Comparison of ENCODE assay signal across 15 cellular contexts in the genomic region with DNA sequence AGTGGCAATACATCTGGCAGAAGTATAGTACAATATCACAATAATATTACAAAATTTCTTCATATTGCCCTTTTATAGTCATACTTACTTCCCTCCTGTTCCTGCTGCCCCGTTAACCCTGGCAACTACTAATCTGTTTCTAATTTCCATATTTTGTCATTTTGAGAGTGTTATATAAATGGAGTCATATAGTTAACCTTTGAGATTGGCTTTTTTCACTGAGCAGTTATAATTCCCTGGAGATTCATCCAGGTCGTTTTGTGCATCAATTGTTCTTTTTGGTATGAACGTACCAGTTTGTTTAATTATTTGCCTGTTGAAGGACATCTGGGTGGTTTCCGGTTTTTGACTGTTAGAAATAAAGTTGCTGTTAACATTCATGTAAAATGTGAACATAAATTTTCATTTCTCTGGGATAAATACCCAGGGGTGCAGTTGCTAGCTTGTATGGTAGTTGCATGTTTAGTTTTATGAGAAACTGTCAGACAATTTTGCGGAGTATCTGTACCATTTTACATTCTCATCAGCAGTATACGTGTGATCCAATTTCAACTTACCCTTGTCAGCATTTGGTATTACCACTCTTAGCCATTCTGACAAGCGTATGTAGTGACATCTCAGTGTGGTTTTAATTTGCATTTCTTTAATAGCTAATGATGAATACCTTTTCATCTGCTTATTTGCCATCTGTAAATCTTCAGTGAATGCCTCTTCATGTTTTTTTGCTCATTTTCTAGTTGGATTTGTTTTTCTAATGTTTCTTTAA. TPM values are rescaled to one million over a fixed set of nuclear protein-coding genes. Genes with fewer than 3 reads are reported as not detected.
DNase-seq lines count a peak whose midpoint lies in the region; ATAC-seq, FAIRE-seq and TF ChIP-seq lines count a peak whose summit lies in the region.
"Had no signal": no experiment of that assay in that cellular context is flagged by ENCODE, and none has a peak within 500 bp of the region (broad histone marks: within the 10 kb centered on the region; RNA-seq: fewer than 3 reads in every experiment).

No MANE protein-coding gene starts in this region.

- H3K4me3 ChIP-seq in right cardiac atrium (ENCODE audit: low read length): no peak overlapping the region
- no peak overlapping the region for H3K4me3 ChIP-seq in GM23338
- H3K4me3 ChIP-seq: coronary artery had no signal

- H3K4me2 ChIP-seq in GM23338: no peak overlapping the region

- no peaks in the 10 kb centered on the region for H3K27me3 Mint-ChIP-seq in GM23338 (ENCODE audit: insufficient read depth, low read depth, poor library complexity)
- H3K27me3 Mint-ChIP-seq: activated naive CD8-positive, alpha-beta T cell treated with anti-CD3 and anti-CD28 coated beads, Interleukin-2, amount 50 U/mL, for 24 hours had no signal

- 0 out of 2 replicates have a peak, but pooled peaks cover 3% of the 10 kb centered on the region for H4K20me1 ChIP-seq in GM23338 (replicated peaks; ENCODE audit: insufficient read depth)

- H3K9me3 ChIP-seq in right cardiac atrium (ENCODE audit: control insufficient read depth, low read length): no peaks in the 10 kb centered on the region
- H3K9me3 ChIP-seq: neutrophil had no signal

- no peak overlapping the region for H3K4me3 Mint-ChIP-seq in GM23338
- H3K4me3 Mint-ChIP-seq: activated naive CD8-positive, alpha-beta T cell treated with anti-CD3 and anti-CD28 coated beads, Interleukin-2, amount 50 U/mL, for 24 hours; stimulated activated effector memory CD8-positive, alpha-beta T cell treated with anti-CD3 and anti-CD28 coated beads, Interleukin-12 subunit alpha, Interleukin-12 subunit beta, amount 100 ng/mL, for 72 hours had no signal

- ATAC-seq in GM21786 (IDR thresholded peaks at IDR 0.05; ENCODE audit: unreplicated experiment): peak; percentile 41
- peak; percentile 48 for ATAC-seq in sciatic nerve
- no peak for ATAC-seq in right cardiac atrium
- ATAC-seq in GM23338: no peak
- ATAC-seq: activated naive CD8-positive, alpha-beta T cell treated with anti-CD3 and anti-CD28 coated beads, Interleukin-2, amount 50 U/mL, for 24 hours; left lobe of liver; stimulated activated effector memory CD8-positive, alpha-beta T cell treated with anti-CD3 and anti-CD28 coated beads, Interleukin-12 subunit alpha, Interleukin-12 subunit beta, amount 100 ng/mL, for 72 hours had no signal

- no peaks in the 10 kb centered on the region for H3K9me3 Mint-ChIP-seq in GM23338
- H3K9me3 Mint-ChIP-seq: activated naive CD8-positive, alpha-beta T cell treated with anti-CD3 and anti-CD28 coated beads, Interleukin-2, amount 50 U/mL, for 24 hours; stimulated activated effector memory CD8-positive, alpha-beta T cell treated with anti-CD3 and anti-CD28 coated beads, Interleukin-12 subunit alpha, Interleukin-12 subunit beta, amount 100 ng/mL, for 72 hours had no signal

- peaks cover 2% of the 10 kb centered on the region; the same call in 1 of the 3 replicates for H3K36me3 Mint-ChIP-seq in GM23338 (ENCODE audit: low read depth)

- FAIRE-seq in GM18507 (lab: Jason Lieb, UNC): peak; percentile 71

- no peaks in the 10 kb centered on the region for H3K36me3 ChIP-seq in GM23338 (ENCODE audit: insufficient read depth)

- H3K9me2 ChIP-seq in GM23338 (ENCODE audit: insufficient read depth): no peaks in the 10 kb centered on the region

- H3K27me3 ChIP-seq in right cardiac atrium (ENCODE audit: control insufficient read depth, insufficient read depth): no peaks in the 10 kb centered on the region
- no peaks in the 10 kb centered on the region for H3K27me3 ChIP-seq in GM23338 (ENCODE audit: insufficient read depth)
- H3K27me3 ChIP-seq: neutrophil had no signal

- H3K4me1 Mint-ChIP-seq in GM23338: peaks cover 9% of the 10 kb centered on the region; the same call in 2 of the 3 replicates

- H2AFZ ChIP-seq in GM23338: no peak overlapping the region

- DNase-seq in GM18507 (ENCODE audit: extremely low spot score, insufficient read length, low read depth): no peak
- DNase-seq in NAMALWA (ENCODE audit: low spot score): peak; percentile 36
- no peak for DNase-seq in sciatic nerve (ENCODE audit: low spot score)
- DNase-seq in NCI-H2196 (lab: John Stamatoyannopoulos, UW; ENCODE audit: unreplicated experiment): no peak
- DNase-seq in right cardiac atrium: no peak
- DNase-seq in GM23338 (ENCODE audit: low spot score): no peak
- DNase-seq: activated naive CD8-positive, alpha-beta T cell treated with anti-CD3 and anti-CD28 coated beads, Interleukin-2, amount 50 U/mL, for 24 hours; NCI-H146; OCI-M1; stimulated activated CD4-positive, alpha-beta T cell treated with anti-CD3 and anti-CD28 coated beads, Interleukin-15, amount 100 ng/mL, for 24 hours had no signal

- H3K27ac Mint-ChIP-seq in GM23338: no peak overlapping the region
- H3K27ac Mint-ChIP-seq: activated naive CD8-positive, alpha-beta T cell treated with anti-CD3 and anti-CD28 coated beads, Interleukin-2, amount 50 U/mL, for 24 hours; stimulated activated effector memory CD8-positive, alpha-beta T cell treated with anti-CD3 and anti-CD28 coated beads, Interleukin-12 subunit alpha, Interleukin-12 subunit beta, amount 100 ng/mL, for 72 hours had no signal

- peaks cover 54% of the 10 kb centered on the region for H3K79me2 ChIP-seq in GM23338 (replicated peaks; ENCODE audit: insufficient read depth)

- WGBS in right cardiac atrium: 69% methylated on average over 7 of the region's 7 CpGs

- no peaks in the 10 kb centered on the region for H3K4me1 ChIP-seq in right cardiac atrium (ENCODE audit: control insufficient read depth, insufficient read depth, low read length)
- peaks cover 6% of the 10 kb centered on the region; the same call in 1 of the 2 replicates for H3K4me1 ChIP-seq in GM23338 (ENCODE audit: insufficient read depth)

- H3F3A ChIP-seq in GM23338 (replicated peaks; ENCODE audit: low read depth): no peaks in the 10 kb centered on the region

- intact Hi-C loops in sciatic nerve (cut with DNase I) (no loop called here), right cardiac atrium (cut with DNase I) (no loop called here)

- no peak overlapping the region for H3K27ac ChIP-seq in right cardiac atrium (ENCODE audit: low read length)
- no peak overlapping the region for H3K27ac ChIP-seq in GM23338 (ENCODE audit: low read depth)
- H3K27ac ChIP-seq: coronary artery, neutrophil had no signal

- no peak for TF ChIP-seq CTCF in GM23338 (conservative IDR thresholded peaks at IDR 0.05; ENCODE audit: low read depth in 2 of 2)

TF ChIP-seq in GM23338, 12 proteins besides CTCF, POLR2A, EP300 and RAD21:
- TF ChIP-seq STAT1 (IDR thresholded peaks at IDR 0.05; ENCODE audit: unreplicated experiment) (no peak), ZNF114 (CRISPR knock-in tag; IDR thresholded peaks at IDR 0.05) (no peak), CREB1 (CRISPR knock-in tag; IDR thresholded peaks at IDR 0.05; ENCODE audit: low read depth) (no peak), NANOG (IDR thresholded peaks at IDR 0.05; ENCODE audit: borderline replicate concordance) (no peak), EZH2phosphoT487 (IDR thresholded peaks at IDR 0.05; ENCODE audit: unreplicated experiment) (no peak), ZNF331 (CRISPR knock-in tag; IDR thresholded peaks at IDR 0.05; ENCODE audit: low read depth) (no peak), EZH2 (IDR thresholded peaks at IDR 0.05; ENCODE audit: low read depth, unreplicated experiment) (no peak), REST (IDR thresholded peaks at IDR 0.05; ENCODE audit: unreplicated experiment) (no peak)
- TF ChIP-seq, protein P1, sequence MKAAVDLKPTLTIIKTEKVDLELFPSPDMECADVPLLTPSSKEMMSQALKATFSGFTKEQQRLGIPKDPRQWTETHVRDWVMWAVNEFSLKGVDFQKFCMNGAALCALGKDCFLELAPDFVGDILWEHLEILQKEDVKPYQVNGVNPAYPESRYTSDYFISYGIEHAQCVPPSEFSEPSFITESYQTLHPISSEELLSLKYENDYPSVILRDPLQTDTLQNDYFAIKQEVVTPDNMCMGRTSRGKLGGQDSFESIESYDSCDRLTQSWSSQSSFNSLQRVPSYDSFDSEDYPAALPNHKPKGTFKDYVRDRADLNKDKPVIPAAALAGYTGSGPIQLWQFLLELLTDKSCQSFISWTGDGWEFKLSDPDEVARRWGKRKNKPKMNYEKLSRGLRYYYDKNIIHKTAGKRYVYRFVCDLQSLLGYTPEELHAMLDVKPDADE (IDR thresholded peaks at IDR 0.05): no peak

RNA-seq across cellular contexts. Expression of gene IL20RB, which starts 32.2 kb away (rescaled TPM):
- total RNA-seq in sciatic nerve: 15.2 TPM
- total RNA-seq in right cardiac atrium: 1 to 10 TPM in 1 of 4 donors, under 1 TPM in 3; 0.40 to 1.0 (median 0.65) TPM
- 0.57 TPM for polyA plus RNA-seq in right cardiac atrium
- total RNA-seq in GM23338 (2014; rRNA removed; shearing (Covaris generic)): 2.1 and 4.6 TPM in 2 replicates
- polyA plus RNA-seq in GM23338 (2016; fragmentation: Nextera tagmentation; extraction: Ambion mirVana): 1.7 TPM in 2 replicates

Comparison
In these comparisons a context has a peak if more than half of its experiments do, and no peak if none do; other contexts are left out.
1. ATAC-seq: peak in GM21786 (single experiment) and sciatic nerve (single experiment); none in right cardiac atrium (0 of 2) and GM23338 (single experiment).